Comparison of ENCODE assay signal across 8 cellular contexts in genomic region chr19:8610041-8610927, GRCh38. TPM values are rescaled to one million over a fixed set of nuclear protein-coding genes. Genes with fewer than 3 reads are reported as not detected.
A peak's percentile ranks its signal among the peaks of the same experiment; 100 is the strongest.
DNase-seq lines count a peak whose midpoint lies in the region; ATAC-seq and TF ChIP-seq lines count a peak whose summit lies in the region.

Gene ADAMTS10 (minus strand): TSS chr19:8610715. CDS start chr19:8605710, 5,005 bp downstream.

- H3K27ac ChIP-seq in HL-60 (replicated peaks), result peak within 1 kb of the TSS; percentile 43
- H3K27ac ChIP-seq in muscle layer of colon (ENCODE audit: low read depth, low read length), result peak within 1 kb of the TSS; percentile 87
- peak within 1 kb of the TSS; percentile 71 to 90 for H3K27ac ChIP-seq in thoracic aorta

- H3K9me3 ChIP-seq in endocrine pancreas (ENCODE audit: control insufficient read depth, low read length) (no peaks in the 10 kb centered on the region), muscle layer of colon (ENCODE audit: low read length) (no peaks in the 10 kb centered on the region), thoracic aorta (no peaks in the 10 kb centered on the region)

- H3K4me3 Mint-ChIP-seq in activated CD4-positive, alpha-beta memory T cell treated with anti-CD3 and anti-CD28 coated beads, Interleukin-2, amount 10 ng/mL, durations not matched to agents 7 days and 5 days, result peak within 1 kb of the TSS; percentile 66

- peaks cover 13% of the 10 kb centered on the region for H3K27me3 Mint-ChIP-seq in activated CD4-positive, alpha-beta memory T cell treated with anti-CD3 and anti-CD28 coated beads, Interleukin-2, amount 10 ng/mL, durations not matched to agents 7 days and 5 days

- H3K4me3 ChIP-seq in HL-60 (replicated peaks; ENCODE audit: insufficient read depth, low read length), result peak within 1 kb of the TSS; percentile 45
- peak within 1 kb of the TSS; percentile 19 for H3K4me3 ChIP-seq in endocrine pancreas (ENCODE audit: control insufficient read depth, insufficient read depth, low read length)
- H3K4me3 ChIP-seq in muscle layer of colon (ENCODE audit: low read depth in 1 of 2, low read length in 2 of 2), result peak within 1 kb of the TSS; percentile 63 to 98
- peak within 1 kb of the TSS; percentile 84 for H3K4me3 ChIP-seq in thoracic aorta

- no peaks in the 10 kb centered on the region for H3K27me3 ChIP-seq in HL-60 (ENCODE audit: insufficient read depth, poor library complexity, severe bottlenecking)
- peaks cover 14% of the 10 kb centered on the region for H3K27me3 ChIP-seq in endocrine pancreas (ENCODE audit: control insufficient read depth, insufficient read depth, low read length)
- H3K27me3 ChIP-seq in muscle layer of colon (ENCODE audit: control insufficient read depth in 1 of 2, insufficient read depth in 2 of 2, low read length in 2 of 2), result no peaks in the 10 kb centered on the region
- no peaks in the 10 kb centered on the region for H3K27me3 ChIP-seq in thoracic aorta (replicated peaks; ENCODE audit: insufficient read depth)

- POLR2A ChIA-PET in activated CD4-positive, alpha-beta memory T cell treated with anti-CD3 and anti-CD28 coated beads, Interleukin-2, amount 10 ng/mL, durations not matched to agents 7 days and 5 days (lab: Charles Lee), result no interaction called here

- no peaks in the 10 kb centered on the region for H3K36me3 Mint-ChIP-seq in activated CD4-positive, alpha-beta memory T cell treated with anti-CD3 and anti-CD28 coated beads, Interleukin-2, amount 10 ng/mL, durations not matched to agents 7 days and 5 days (ENCODE audit: low read depth)

- H3K36me3 ChIP-seq in endocrine pancreas (ENCODE audit: control insufficient read depth, insufficient read depth, low read length) (no peaks in the 10 kb centered on the region), muscle layer of colon (ENCODE audit: insufficient read depth, low read length) (no peaks in the 10 kb centered on the region), thoracic aorta (peaks cover 6% of the 10 kb centered on the region)

- CTCF ChIA-PET in activated CD4-positive, alpha-beta memory T cell treated with anti-CD3 and anti-CD28 coated beads, Interleukin-2, amount 10 ng/mL, durations not matched to agents 7 days and 5 days (lab: Charles Lee), result no interaction called here

- H3K27ac Mint-ChIP-seq in activated CD4-positive, alpha-beta memory T cell treated with anti-CD3 and anti-CD28 coated beads, Interleukin-2, amount 10 ng/mL, durations not matched to agents 7 days and 5 days, result no peak within 1 kb of the TSS

- peak; percentile 1 for ATAC-seq in thoracic aorta (ENCODE audit: insufficient number of reproducible peaks, low FRiP score, low read depth)
- no peak for ATAC-seq in HG02852 (IDR thresholded peaks at IDR 0.05; ENCODE audit: unreplicated experiment)
- no peak for ATAC-seq in GM21447 (IDR thresholded peaks at IDR 0.05; ENCODE audit: unreplicated experiment)

- DNase-seq in HL-60 (ENCODE audit: low read depth in 1 of 2, low spot score in 1 of 2) (peak; percentile 16 to 28), thoracic aorta (ENCODE audit: low spot score) (no peak)
- no peak for DNase-seq in activated CD4-positive, alpha-beta memory T cell treated with anti-CD3 and anti-CD28 coated beads, Interleukin-2, amount 10 ng/mL, durations not matched to agents 7 days and 5 days
- no peak for DNase-seq in NK-92 treated with Interleukin-12 subunit alpha and Interleukin-12 subunit beta, amount 100 ng/mL, for 24 hours (lab: John Stamatoyannopoulos, UW)

- peaks cover 14% of the 10 kb centered on the region for H3K4me1 Mint-ChIP-seq in activated CD4-positive, alpha-beta memory T cell treated with anti-CD3 and anti-CD28 coated beads, Interleukin-2, amount 10 ng/mL, durations not matched to agents 7 days and 5 days

- H3K9ac ChIP-seq in endocrine pancreas (ENCODE audit: control insufficient read depth, insufficient read depth, low read length), result no peak within 1 kb of the TSS
- H3K9ac ChIP-seq in muscle layer of colon (ENCODE audit: low read length), result peak within 1 kb of the TSS; percentile 76

- H3K4me1 ChIP-seq in endocrine pancreas (ENCODE audit: control insufficient read depth, insufficient read depth, low read length) (no peaks in the 10 kb centered on the region), muscle layer of colon (ENCODE audit: insufficient read depth, low read length) (peaks cover 7% of the 10 kb centered on the region), thoracic aorta (ENCODE audit: control insufficient read depth in 1 of 2, low read depth in 2 of 2) (peaks cover 22 to 47% of the 10 kb centered on the region in 2 donors)

- H3K9me3 Mint-ChIP-seq in activated CD4-positive, alpha-beta memory T cell treated with anti-CD3 and anti-CD28 coated beads, Interleukin-2, amount 10 ng/mL, durations not matched to agents 7 days and 5 days, result peaks cover 4% of the 10 kb centered on the region

- TF ChIP-seq CTCF in HL-60 (IDR thresholded peaks at IDR 0.05; ENCODE audit: insufficient read depth, low read length) (no peak), thoracic aorta (IDR thresholded peaks at IDR 0.05) (no peak)

RNA-seq across cellular contexts. Expression of gene ADAMTS10, which starts in this region (rescaled TPM):
- total RNA-seq in activated CD4-positive, alpha-beta memory T cell treated with anti-CD3 and anti-CD28 coated beads, Interleukin-2, amount 10 ng/mL, durations not matched to agents 7 days and 5 days, result 1 to 10 TPM; 2.6 to 2.8 TPM
- total RNA-seq in thoracic aorta, result 100 to 1,000 TPM; 164 to 214 TPM

Comparison
In these comparisons a context has a peak if more than half of its experiments do, and no peak if none do; other contexts are left out.
1. RNA of gene ADAMTS10 (total RNA-seq): 164 to 214 TPM in thoracic aorta; 2.6 to 2.8 TPM in activated CD4-positive, alpha-beta memory T cell treated with anti-CD3 and anti-CD28 coated beads, Interleukin-2, amount 10 ng/mL, durations not matched to agents 7 days and 5 days; every median in the first group is over 10 times any median in the second.
2. DNase-seq: peak in HL-60 (2 of 2); none in activated CD4-positive, alpha-beta memory T cell treated with anti-CD3 and anti-CD28 coated beads, Interleukin-2, amount 10 ng/mL, durations not matched to agents 7 days and 5 days (single experiment), thoracic aorta (single experiment) and NK-92 treated with Interleukin-12 subunit alpha and Interleukin-12 subunit beta, amount 100 ng/mL, for 24 hours (single experiment).
3. H3K4me3 ChIP-seq: peak in every context shown above with its lines; median percentile 84 in thoracic aorta; 80 in muscle layer of colon; 45 in HL-60; 19 in endocrine pancreas.
4. Peak in every context shown above with its lines, with median percentiles within 50 percentile points of each other: H3K27ac ChIP-seq.